Comparison of ENCODE assay signal across 1 cellular context in genomic region chr1:12081648-12082396, GRCh38.
TF ChIP-seq lines count a peak whose summit lies in the region.

No MANE protein-coding gene starts in this region.

TF ChIP-seq in K562, 482 proteins besides CTCF, POLR2A, EP300 and RAD21 (continued from another document and continues in another):
- TF ChIP-seq MGA (IDR thresholded peaks at IDR 0.05) (0 out of 2 replicates have a peak, but pooled peaks have one; percentile 44), GTF2B (IDR thresholded peaks at IDR 0.05; ENCODE audit: extremely low read depth, insufficient read length) (no peak), ZNF507 (tag; conservative IDR thresholded peaks at IDR 0.05) (no peak), ARHGAP35 (IDR thresholded peaks at IDR 0.05; ENCODE audit: partially characterized antibody) (no peak), HBP1 (CRISPR knock-in tag; IDR thresholded peaks at IDR 0.05) (no peak), ZC3H11A (IDR thresholded peaks at IDR 0.05; ENCODE audit: low read depth, low read length) (no peak), NFRKB (IDR thresholded peaks at IDR 0.05; ENCODE audit: low read depth) (peak; percentile 93), ZNF778 (CRISPR knock-in tag; IDR thresholded peaks at IDR 0.05) (no peak), BCLAF1 (IDR thresholded peaks at IDR 0.05; ENCODE audit: borderline replicate concordance in 1 of 2, control insufficient read depth in 1 of 2, low read depth in 2 of 2, low read length in 1 of 2) (0 out of 4 replicates have a peak, but pooled peaks of 1 of the 2 experiments have one; percentile 49), DMBX1 (CRISPR knock-in tag; IDR thresholded peaks at IDR 0.05; ENCODE audit: borderline replicate concordance) (0 out of 2 replicates have a peak, but pooled peaks have one; percentile 42), FOXK2 (conservative IDR thresholded peaks at IDR 0.05 in 1 of 2, IDR thresholded peaks at IDR 0.05 in 1 of 2; ENCODE audit: low read depth in 2 of 2) (peak; percentile 47 to 71; a peak in 2 of 4 replicates), SREBF2 (CRISPR knock-in tag; IDR thresholded peaks at IDR 0.05) (no peak), E2F3 (CRISPR knock-in tag; IDR thresholded peaks at IDR 0.05) (no peak), EP400 (IDR thresholded peaks at IDR 0.05) (peak; percentile 46; the same call in 1 of the 2 replicates), TARDBP (IDR thresholded peaks at IDR 0.05) (no peak), BACH1 (tag; IDR thresholded peaks at IDR 0.05) (no peak), L3MBTL2 (IDR thresholded peaks at IDR 0.05) (peak; percentile 21; the same call in 1 of the 2 replicates), ELK3 (CRISPR knock-in tag; IDR thresholded peaks at IDR 0.05) (no peak), ZNF589 (CRISPR knock-in tag; IDR thresholded peaks at IDR 0.05; ENCODE audit: low read depth) (peak; percentile 87), DDX20 (tag; IDR thresholded peaks at IDR 0.05; ENCODE audit: low read depth) (no peak), HNRNPLL (IDR thresholded peaks at IDR 0.05; ENCODE audit: low read depth, low read length, poor library complexity, severe bottlenecking) (no peak), PML (IDR thresholded peaks at IDR 0.05; ENCODE audit: low read length) (no peak), ATF6 (CRISPR knock-in tag; IDR thresholded peaks at IDR 0.05) (peak; percentile 55; the same call in 1 of the 2 replicates), ATF3 (IDR thresholded peaks at IDR 0.05) (peak; percentile 86), ATF3 (CRISPR knock-in tag; conservative IDR thresholded peaks at IDR 0.05) (0 out of 2 replicates have a peak, but pooled peaks have one; percentile 59), THRB (CRISPR knock-in tag; conservative IDR thresholded peaks at IDR 0.05) (peak; percentile 67; the same call in 1 of the 2 replicates), CREB3 (tag; conservative IDR thresholded peaks at IDR 0.05; ENCODE audit: low read depth) (0 out of 2 replicates have a peak, but pooled peaks have one; percentile 54), ZNF551 (CRISPR knock-in tag; IDR thresholded peaks at IDR 0.05) (no peak), ZNF76 (CRISPR knock-in tag; IDR thresholded peaks at IDR 0.05; ENCODE audit: borderline replicate concordance) (no peak), IRF2 (CRISPR knock-in tag; IDR thresholded peaks at IDR 0.05) (no peak), ZNF217 (CRISPR knock-in tag; IDR thresholded peaks at IDR 0.05) (no peak), ZNF586 (CRISPR knock-in tag; conservative IDR thresholded peaks at IDR 0.05) (no peak)
